Comparison of ENCODE assay signal across 8 cellular contexts in the genomic region with DNA sequence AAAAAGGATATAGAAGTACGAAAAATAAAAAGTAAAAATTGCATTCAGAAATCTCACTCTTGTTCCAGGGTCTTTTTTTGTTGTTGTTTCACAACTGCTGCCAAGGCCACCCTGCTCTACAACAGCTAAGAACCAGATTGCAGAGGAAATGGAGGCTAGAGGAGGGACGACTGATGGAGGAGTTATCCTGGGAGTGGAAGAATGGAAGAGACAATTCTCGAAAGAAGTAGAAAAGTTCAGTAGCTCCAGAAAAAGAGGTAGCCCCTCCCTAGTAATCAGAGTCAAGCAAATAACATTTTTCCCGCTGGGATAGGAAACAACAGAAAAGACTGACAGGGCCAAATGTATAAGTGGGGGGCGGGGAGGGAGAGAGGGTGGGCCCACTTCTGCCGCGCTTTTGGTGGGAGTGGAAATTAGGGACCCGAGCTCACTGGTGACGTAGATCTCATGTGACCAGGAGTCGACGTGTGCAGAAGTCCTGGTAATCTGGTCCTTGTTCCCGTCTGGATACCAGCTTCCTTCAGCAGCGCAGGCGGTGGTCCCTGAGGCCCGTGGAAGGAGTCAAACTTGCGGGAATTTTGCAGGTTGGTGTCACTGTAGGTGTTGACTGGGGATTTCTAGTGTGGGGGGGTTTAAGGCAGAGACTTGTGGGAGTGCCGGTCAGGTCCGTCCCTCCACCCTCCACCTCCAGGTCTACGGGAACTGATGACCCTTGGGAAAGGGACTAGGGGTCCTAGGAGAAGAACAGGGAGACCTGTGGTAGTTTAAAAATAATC. TPM values are rescaled to one million over a fixed set of nuclear protein-coding genes. Genes with fewer than 3 reads are reported as not detected.
A peak's percentile ranks its signal among the peaks of the same experiment; 100 is the strongest.
DNase-seq lines count a peak whose midpoint lies in the region; ATAC-seq and TF ChIP-seq lines count a peak whose summit lies in the region.

Gene TCEAL9 (plus strand): TSS at position 484 of the 776 bp plus-strand sequence. CDS start 1,179 bp downstream, outside the sequence.

- no peaks in the 10 kb centered on the region for H3K9me3 Mint-ChIP-seq in activated CD8-positive, alpha-beta T cell treated with anti-CD3 and anti-CD28 coated beads for 36 hours

- no peaks in the 10 kb centered on the region for H3K27me3 ChIP-seq in muscle layer of duodenum (ENCODE audit: low read depth, low read length)
- no peaks in the 10 kb centered on the region for H3K27me3 ChIP-seq in upper lobe of right lung

- CTCF ChIA-PET in activated CD8-positive, alpha-beta T cell treated with anti-CD3 and anti-CD28 coated beads for 36 hours (lab: Charles Lee), result interaction anchor here (1.9 kb wide), 1 partner anchor 108 kb away, joined by 5 read pairs; no protein-coding TSS in a partner anchor

- H3K27ac Mint-ChIP-seq in activated CD8-positive, alpha-beta T cell treated with anti-CD3 and anti-CD28 coated beads for 36 hours, result peak within 1 kb of the TSS; percentile 74

- intact Hi-C loops in activated CD8-positive, alpha-beta T cell treated with anti-CD3 and anti-CD28 coated beads for 36 hours (cut with micrococcal nuclease), result no loop called here
- intact Hi-C loops in upper lobe of right lung (cut with DNase I), result no loop called here

- no peaks in the 10 kb centered on the region for H3K27me3 Mint-ChIP-seq in activated CD8-positive, alpha-beta T cell treated with anti-CD3 and anti-CD28 coated beads for 36 hours

- H3K4me3 ChIP-seq in fibroblast of the aortic adventitia (ENCODE audit: low read depth, low read length) (peak within 1 kb of the TSS; percentile 71), muscle layer of duodenum (ENCODE audit: low read depth in 1 of 2, low read length in 2 of 2) (peak within 1 kb of the TSS; percentile 69 to 80), upper lobe of right lung (peak within 1 kb of the TSS; percentile 61)

- no peak for ATAC-seq in activated CD8-positive, alpha-beta T cell treated with anti-CD3 and anti-CD28 coated beads for 36 hours
- ATAC-seq in upper lobe of right lung, result peak; percentile 95
- no peak for ATAC-seq in HG03571 (IDR thresholded peaks at IDR 0.05; ENCODE audit: unreplicated experiment)

- POLR2A ChIA-PET in activated CD8-positive, alpha-beta T cell treated with anti-CD3 and anti-CD28 coated beads for 36 hours (lab: Charles Lee), result no interaction called here

- H3K36me3 ChIP-seq in muscle layer of duodenum (ENCODE audit: control insufficient read depth in 1 of 2, insufficient read depth in 2 of 2, low read length in 2 of 2) (peaks cover 0 to 4% of the 10 kb centered on the region in 2 donors), upper lobe of right lung (no peaks in the 10 kb centered on the region)

- H3K27ac ChIP-seq in muscle layer of duodenum (ENCODE audit: low read length) (peak within 1 kb of the TSS; percentile 95), upper lobe of right lung (peak within 1 kb of the TSS; percentile 81)

- peak; percentile 30 to 32 for DNase-seq in SHP77 (lab: John Stamatoyannopoulos, UW)
- DNase-seq in SHP77 treated with DMSO at 0.1 percent for 48 hours (lab: John Stamatoyannopoulos, UW), result no peak
- DNase-seq in NCI-H1436 treated with DMSO at 0.1 percent for 48 hours (lab: John Stamatoyannopoulos, UW), result peak; percentile 5
- DNase-seq in activated CD8-positive, alpha-beta T cell treated with anti-CD3 and anti-CD28 coated beads for 36 hours, result peak; percentile 12
- peak; percentile 84 for DNase-seq in fibroblast of the aortic adventitia (ENCODE audit: low read depth)
- peak; percentile 65 for DNase-seq in upper lobe of right lung

- H3K4me3 Mint-ChIP-seq in activated CD8-positive, alpha-beta T cell treated with anti-CD3 and anti-CD28 coated beads for 36 hours, result peak within 1 kb of the TSS; percentile 83

- H3K36me3 Mint-ChIP-seq in activated CD8-positive, alpha-beta T cell treated with anti-CD3 and anti-CD28 coated beads for 36 hours (ENCODE audit: low read depth), result peaks cover 3% of the 10 kb centered on the region

- H3K4me1 Mint-ChIP-seq in activated CD8-positive, alpha-beta T cell treated with anti-CD3 and anti-CD28 coated beads for 36 hours (ENCODE audit: low read depth), result peaks cover 2% of the 10 kb centered on the region

- no peak for TF ChIP-seq CTCF in activated CD8-positive, alpha-beta T cell treated with anti-CD3 and anti-CD28 coated beads for 36 hours (IDR thresholded peaks at IDR 0.05)
- no peak for TF ChIP-seq CTCF in fibroblast of the aortic adventitia (IDR thresholded peaks at IDR 0.05; ENCODE audit: insufficient read depth, low read length)
- TF ChIP-seq CTCF in upper lobe of right lung (IDR thresholded peaks at IDR 0.05), result no peak

- H3K9me3 ChIP-seq in muscle layer of duodenum (ENCODE audit: control insufficient read depth in 1 of 2, low read length in 2 of 2), result no peaks in the 10 kb centered on the region
- no peaks in the 10 kb centered on the region for H3K9me3 ChIP-seq in upper lobe of right lung

- H3K4me1 ChIP-seq in muscle layer of duodenum (ENCODE audit: control insufficient read depth in 1 of 2, insufficient read depth in 2 of 2, low read length in 2 of 2) (no peaks in the 10 kb centered on the region), upper lobe of right lung (no peaks in the 10 kb centered on the region)

RNA-seq across cellular contexts. Expression of gene TCEAL9, which starts in this region (rescaled TPM):
- total RNA-seq in activated CD8-positive, alpha-beta T cell treated with anti-CD3 and anti-CD28 coated beads for 36 hours, result 1 to 10 TPM; 6.8 to 7.5 TPM
- 225 and 327 TPM in 2 replicates for total RNA-seq in fibroblast of the aortic adventitia (ENCODE audit: low replicate concordance)
- 45.4 TPM for total RNA-seq in upper lobe of right lung
